Comparison of ENCODE assay signal across 26 cellular contexts in the genomic region with DNA sequence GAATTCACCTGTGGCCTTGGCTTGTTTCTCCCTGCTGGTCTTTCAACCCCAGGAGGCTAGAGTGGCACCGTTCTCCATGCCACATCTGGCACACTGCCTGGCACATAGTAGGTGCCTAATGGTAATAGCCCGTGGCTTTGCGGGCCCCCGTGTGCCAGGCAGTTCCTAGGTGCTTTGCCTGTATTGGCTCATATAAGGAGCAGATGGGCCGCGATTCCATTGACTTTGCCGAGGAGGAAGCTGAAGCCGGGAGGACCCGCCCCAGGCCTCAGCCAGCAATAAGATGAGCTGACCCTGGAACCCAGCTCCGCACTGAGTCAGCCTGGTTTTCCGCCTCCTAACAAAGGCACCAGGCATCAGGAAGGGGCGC. TPM values are rescaled to one million over a fixed set of nuclear protein-coding genes. Genes with fewer than 3 reads are reported as not detected.
A peak's percentile ranks its signal among the peaks of the same experiment; 100 is the strongest.
DNase-seq lines count a peak whose midpoint lies in the region; ATAC-seq, FAIRE-seq and TF ChIP-seq lines count a peak whose summit lies in the region.
"Had no signal": no experiment of that assay in that cellular context is flagged by ENCODE, and none has a peak within 500 bp of the region (broad histone marks: within the 10 kb centered on the region; RNA-seq: fewer than 3 reads in every experiment).

No MANE protein-coding gene starts in this region.

- no peak overlapping the region for H3K18ac ChIP-seq in H1 (ENCODE audit: extremely low read depth, low read length)

- no peak overlapping the region for H2AK5ac ChIP-seq in H1 (ENCODE audit: low read depth, low read length)

- H4K5ac ChIP-seq in H1 (ENCODE audit: insufficient read length, low read depth, low read length), result no peak overlapping the region

- no peak for TF ChIP-seq POLR2A in H1 (IDR thresholded peaks at IDR 0.05; ENCODE audit: control extremely low read depth in 1 of 2, low read depth in 2 of 2, low read length in 2 of 2)
- TF ChIP-seq POLR2A in upper lobe of left lung (IDR thresholded peaks at IDR 0.05), result no peak
- TF ChIP-seq POLR2A in GM18505 (IDR thresholded peaks at IDR 0.05; ENCODE audit: borderline replicate concordance, extremely low read depth, insufficient read depth, insufficient read length), result no peak

- FAIRE-seq in H1 (lab: Jason Lieb, UNC), result no peak
- FAIRE-seq: GM12891, GM18507, H54 had no signal

- H3K27ac ChIP-seq in H1 (ENCODE audit: low read depth, low read length) (no peak overlapping the region), upper lobe of left lung (peak overlapping the region in 3 of 4 donors; percentile 5 to 79 (median 59)), colonic mucosa (no peak overlapping the region)

- H3K36me3 ChIP-seq in H1 (ENCODE audit: control insufficient read depth in 2 of 4, insufficient read depth in 4 of 4, low read length in 3 of 4) (no peaks in the 10 kb centered on the region; a peak in 2 of 8 replicates), mucosa of descending colon (ENCODE audit: low read depth) (no peaks in the 10 kb centered on the region), upper lobe of left lung (no peaks in the 10 kb centered on the region), colonic mucosa (no peaks in the 10 kb centered on the region)

- H3K4me3 ChIP-seq in H1 (ENCODE audit: extremely low read depth in 1 of 4, insufficient read depth in 2 of 4, low read depth in 3 of 4, low read length in 4 of 4) (no peak overlapping the region), mucosa of descending colon (no peak overlapping the region), upper lobe of left lung (peak overlapping the region in 2 of 4 donors; percentile 13 to 21), colonic mucosa (no peak overlapping the region)

- H2BK12ac ChIP-seq in H1 (ENCODE audit: low read depth, low read length), result 0 out of 2 replicates have a peak overlapping the region, but pooled peaks have one; percentile 9

- 87% methylated on average over 12 of the region's 12 CpGs; no CpG with 5 or more reads in 1 of the 2 experiments for WGBS in H1 (ENCODE audit: extremely low coverage in 1 of 2, insufficient coverage in 1 of 2, insufficient read length in 1 of 2, insufficient replicate concordance in 2 of 2, low coverage in 1 of 2, low lambda C conversion rate in 2 of 2, missing lambda C conversion rate in 1 of 2), 2 experiments
- WGBS in upper lobe of left lung, 2 donors, result 42 to 51% methylated on average over 4 to 12 of the region's 12 CpGs

- TF ChIP-seq RAD21 in H1 (IDR thresholded peaks at IDR 0.05 in 1 of 2, conservative IDR thresholded peaks at IDR 0.05 in 1 of 2; ENCODE audit: low read depth in 2 of 2, low read length in 2 of 2), result no peak

- no peak overlapping the region for H2BK5ac ChIP-seq in H1 (ENCODE audit: low read depth, low read length)

- no peak overlapping the region for H3K56ac ChIP-seq in H1 (replicated peaks; ENCODE audit: insufficient read length, low read depth, low read length)

- no peak overlapping the region for H2AFZ ChIP-seq in H1 (ENCODE audit: low read length)

- H3K79me2 ChIP-seq in H1 (ENCODE audit: control insufficient read depth in 1 of 2, insufficient read depth in 2 of 2, low read length in 2 of 2), result no peaks in the 10 kb centered on the region

- H3K79me1 ChIP-seq in H1 (ENCODE audit: low read depth, low read length), result no peaks in the 10 kb centered on the region

- no peak overlapping the region for H2BK120ac ChIP-seq in H1 (replicated peaks; ENCODE audit: low read depth, low read length)

- H3K27me3 ChIP-seq in H1 (replicated peaks in 1 of 4; ENCODE audit: control insufficient read depth in 3 of 4, extremely low read depth in 1 of 4, insufficient read depth in 3 of 4, low read length in 3 of 4) (0 out of 7 replicates have a peak, but pooled peaks cover 0 to 2% (median 0%) of the 10 kb centered on the region in 4 experiments), upper lobe of left lung (peaks cover 0 to 10% (median 5%) of the 10 kb centered on the region in 4 donors), colonic mucosa (peaks cover 7% of the 10 kb centered on the region)

- H3K9me3 ChIP-seq in H1 (ENCODE audit: insufficient read depth in 2 of 2, low read depth in 1 of 2, low read length in 1 of 2) (no peaks in the 10 kb centered on the region), mucosa of descending colon (no peaks in the 10 kb centered on the region), upper lobe of left lung (no peaks in the 10 kb centered on the region), colonic mucosa (no peaks in the 10 kb centered on the region)

- H3K14ac ChIP-seq in H1 (ENCODE audit: insufficient read length), result no peak overlapping the region

- DNase-seq in NCI-H82 (lab: John Stamatoyannopoulos, UW) (peak; percentile 48), NCI-H82 treated with DMSO at 0.1 percent for 48 hours (lab: John Stamatoyannopoulos, UW; ENCODE audit: unreplicated experiment) (no peak), H1 (ENCODE audit: low read depth in 1 of 2, low spot score in 2 of 2) (no peak), mucosa of descending colon (no peak), upper lobe of left lung (no peak), HT-29 (ENCODE audit: low spot score) (no peak), colonic mucosa (no peak)
- DNase-seq: 8988T; DMS153; MM.1S; NCI-H1092; NCI-H1436 treated with DMSO at 0.1 percent for 48 hours; NCI-H2081; NCI-H446 treated with DMSO at 0.1 percent for 48 hours; NK-92 treated with Interleukin-12 subunit alpha and Interleukin-12 subunit beta, amount 100 ng/mL, for 24 hours; PC-3; RPMI8226 had no signal

- H3K23me2 ChIP-seq in H1 (ENCODE audit: low read depth, low read length), result no peaks in the 10 kb centered on the region

- H2BK20ac ChIP-seq in H1 (ENCODE audit: low read length), result no peak overlapping the region

- ATAC-seq in mucosa of descending colon (peak; percentile 69), upper lobe of left lung (ENCODE audit: low FRiP score in 2 of 2) (peak in 1 of 2 donors; percentile 14), GM18505 (IDR thresholded peaks at IDR 0.05; ENCODE audit: unreplicated experiment) (no peak)
- ATAC-seq: PC-3 had no signal

- peak overlapping the region; percentile 91; the same call in 1 of the 2 replicates for H4K8ac ChIP-seq in H1 (ENCODE audit: extremely low read depth, insufficient read depth, low read length)

- no peak for TF ChIP-seq EP300 in H1 (IDR thresholded peaks at IDR 0.05; ENCODE audit: borderline replicate concordance in 1 of 2, low read depth in 2 of 2, low read length in 2 of 2)
- TF ChIP-seq EP300 in upper lobe of left lung (IDR thresholded peaks at IDR 0.05), result no peak

- H4K91ac ChIP-seq in H1 (replicated peaks; ENCODE audit: insufficient read length, low read length), result no peak overlapping the region

- H4K20me1 ChIP-seq in H1 (replicated peaks in 1 of 2; ENCODE audit: control insufficient read depth in 1 of 2, insufficient read depth in 2 of 2, low read length in 2 of 2), result peaks cover 2% of the 10 kb centered on the region in 2 experiments

- no peak overlapping the region for H3K4ac ChIP-seq in H1 (replicated peaks; ENCODE audit: insufficient read length, low read depth, low read length)

- H3K9ac ChIP-seq in H1 (replicated peaks in 1 of 4; ENCODE audit: extremely low read depth in 1 of 4, low read depth in 3 of 4, low read length in 3 of 4), result no peak overlapping the region; a peak in 1 of 7 replicates
- no peak overlapping the region for H3K9ac ChIP-seq in colonic mucosa (ENCODE audit: low read depth in 2 of 2, low read length in 2 of 2)

- H3K4me1 ChIP-seq in H1 (replicated peaks in 1 of 4; ENCODE audit: control insufficient read depth in 3 of 4, insufficient read depth in 4 of 4, low read length in 3 of 4) (peaks cover 0 to 14% (median 8%) of the 10 kb centered on the region in 4 experiments; a peak in 6 of 7 replicates), mucosa of descending colon (ENCODE audit: low read depth) (no peaks in the 10 kb centered on the region), upper lobe of left lung (peaks cover 0 to 2% (median under 1%) of the 10 kb centered on the region in 4 donors), colonic mucosa (no peaks in the 10 kb centered on the region)

- no peak overlapping the region; a peak in 1 of 4 replicates for H3K4me2 ChIP-seq in H1 (ENCODE audit: insufficient read depth in 1 of 2, low read depth in 2 of 2, low read length in 2 of 2)

- H2BK15ac ChIP-seq in H1 (ENCODE audit: low read length), result peak overlapping the region; percentile 12; the same call in 1 of the 2 replicates

- POLR2A ChIA-PET in H1 (lab: Charles Lee; ENCODE audit: partially characterized antibody), result interaction anchor here (1.0 to 2.7 kb wide), 7 partner anchors 11 to 361 kb away, joined by 3 to 7 read pairs (median 4); no protein-coding TSS in a partner anchor

- intact Hi-C loops in mucosa of descending colon (cut with DNase I, micrococcal nuclease), result loop anchor here in 1 of 2 donors (10.0 kb wide), 1 partner anchor 53 kb away; no protein-coding TSS in a partner anchor
- intact Hi-C loops in colonic mucosa (cut with DNase I), result no loop called here

- H3K23ac ChIP-seq in H1 (ENCODE audit: insufficient read length), result no peak overlapping the region

- CTCF ChIA-PET in H1 (lab: Charles Lee; ENCODE audit: partially characterized antibody), result interaction anchor here (0.6 to 17.0 kb wide), 12 partner anchors 11 to 243 kb away, joined by 3 to 250 read pairs (median 4); no protein-coding TSS in a partner anchor

- TF ChIP-seq CTCF in H1 (IDR thresholded peaks at IDR 0.05; ENCODE audit: control extremely low read depth in 1 of 3, insufficient read depth in 1 of 3, low read depth in 1 of 3, low read length in 3 of 3) (no peak), mucosa of descending colon (IDR thresholded peaks at IDR 0.05) (no peak), upper lobe of left lung (IDR thresholded peaks at IDR 0.05) (no peak), colonic mucosa (IDR thresholded peaks at IDR 0.05) (no peak)

RNA-seq across cellular contexts. Expression of gene PGLYRP1, which starts 0.8 kb away (rescaled TPM):
- total RNA-seq in H1 (2021; fragmentation: NEBNext Ultra II Directional; extraction: Animal tissue kit (Norgen Biotek cat#: 25700)), result not detected in 2 replicates
- not detected in 2 replicates for polyA plus RNA-seq in H1 (2011; rRNA removed)
- polyA plus RNA-seq in H1 (2011; cell fraction: cytosol; rRNA removed), result 0.17 TPM
- not detected for polyA plus RNA-seq in H1 (2011; cell fraction: nucleus; rRNA removed)
- polyA plus RNA-seq in H1 (2012, experiment 1 of 2), result 0.40 to 1.1 TPM (median 1.0 TPM) in 3 of 4 replicates, not detected in the other
- not detected for polyA plus RNA-seq in H1 (2012, experiment 2 of 2)
- not detected for polyA plus RNA-seq in H1 (2013, experiment 1 of 2)
- polyA plus RNA-seq in H1 (2013, experiment 2 of 2), result 0.07 TPM
- not detected in 2 replicates for polyA minus RNA-seq in H1 (2011; rRNA and poly(A)+ RNA removed)
- polyA minus RNA-seq in H1 (2011; cell fraction: cytosol; rRNA and poly(A)+ RNA removed), result not detected
- not detected for polyA minus RNA-seq in H1 (2011; cell fraction: nucleus; rRNA and poly(A)+ RNA removed)
- not detected for total RNA-seq in mucosa of descending colon
- total RNA-seq in upper lobe of left lung, result 1 to 10 TPM in 4 of 6 donors, not detected in 2; 2.1 to 4.3 (median 3.3) TPM
- total RNA-seq in HT-29 (2014; rRNA removed; shearing (Covaris generic)), result not detected in 2 replicates
- total RNA-seq in colonic mucosa, result not detected
- total RNA-seq: Daoy, HT1080, LHCN-M2, PC-3 had no signal
- polyA plus RNA-seq: AG04450, IgD-negative memory B cell had no signal

RNA-seq across cellular contexts. Expression of gene IGFL4, which starts 18.8 kb away (rescaled TPM):
- total RNA-seq in H1 (2021; fragmentation: NEBNext Ultra II Directional; extraction: Animal tissue kit (Norgen Biotek cat#: 25700)), result 0.11 TPM in 1 of 2 replicates, not detected in the other
- 0.05 TPM in 2 replicates for polyA plus RNA-seq in H1 (2011; rRNA removed)
- 0.34 TPM for polyA plus RNA-seq in H1 (2011; cell fraction: cytosol; rRNA removed)
- polyA plus RNA-seq in H1 (2011; cell fraction: nucleus; rRNA removed), result 0.54 TPM
- polyA plus RNA-seq in H1 (2012, experiment 1 of 2), result 0.28 to 0.57 TPM (median 0.37 TPM) in 4 replicates
- not detected for polyA plus RNA-seq in H1 (2012, experiment 2 of 2)
- polyA plus RNA-seq in H1 (2013, experiment 1 of 2), result 0.24 TPM
- polyA plus RNA-seq in H1 (2013, experiment 2 of 2), result 0.17 TPM
- polyA minus RNA-seq in H1 (2011; rRNA and poly(A)+ RNA removed), result 0.13 TPM in 1 of 2 replicates, not detected in the other
- polyA minus RNA-seq in H1 (2011; cell fraction: cytosol; rRNA and poly(A)+ RNA removed), result not detected
- 1.00 TPM for polyA minus RNA-seq in H1 (2011; cell fraction: nucleus; rRNA and poly(A)+ RNA removed)
- total RNA-seq in mucosa of descending colon (not detected), upper lobe of left lung (not detected), colonic mucosa (not detected)
- 4.2 and 6.8 TPM in 2 replicates for total RNA-seq in HT-29 (2014; rRNA removed; shearing (Covaris generic))
- total RNA-seq: Daoy, HT1080, LHCN-M2, PC-3 had no signal
- polyA plus RNA-seq: AG04450, IgD-negative memory B cell had no signal

RNA-seq across cellular contexts. Expression of gene CCDC61, which starts 26.8 kb away (rescaled TPM):
- total RNA-seq in H1 (2021; fragmentation: NEBNext Ultra II Directional; extraction: Animal tissue kit (Norgen Biotek cat#: 25700)), result 16.1 and 17.4 TPM in 2 replicates
- polyA plus RNA-seq in H1 (2011; rRNA removed), result 7.8 and 11.5 TPM in 2 replicates
- polyA plus RNA-seq in H1 (2011; cell fraction: cytosol; rRNA removed), result 10.1 TPM
- polyA plus RNA-seq in H1 (2011; cell fraction: nucleus; rRNA removed), result 28.3 TPM
- polyA plus RNA-seq in H1 (2012, experiment 1 of 2), result 8.6 to 11.4 TPM (median 10.5 TPM) in 4 replicates
- polyA plus RNA-seq in H1 (2012, experiment 2 of 2), result 7.5 TPM
- 7.2 TPM for polyA plus RNA-seq in H1 (2013, experiment 1 of 2)
- 7.1 TPM for polyA plus RNA-seq in H1 (2013, experiment 2 of 2)
- polyA minus RNA-seq in H1 (2011; rRNA and poly(A)+ RNA removed), result 4.9 and 6.1 TPM in 2 replicates
- 11.1 TPM for polyA minus RNA-seq in H1 (2011; cell fraction: cytosol; rRNA and poly(A)+ RNA removed)
- 36.0 TPM for polyA minus RNA-seq in H1 (2011; cell fraction: nucleus; rRNA and poly(A)+ RNA removed)
- 10 to 100 TPM; 16.5 to 25.0 (median 17.6) TPM for total RNA-seq in mucosa of descending colon
- 10 to 100 TPM in 5 of 6 donors, 1 to 10 TPM in 1; 5.9 to 28.3 (median 20.3) TPM for total RNA-seq in upper lobe of left lung
- 20.3 and 24.4 TPM in 2 replicates for total RNA-seq in HT-29 (2014; rRNA removed; shearing (Covaris generic))
- 10 to 100 TPM; 14.4 to 32.2 TPM for total RNA-seq in colonic mucosa

RNA-seq across cellular contexts. Expression of gene NOVA2, which starts 48.4 kb away (rescaled TPM):
- total RNA-seq in H1 (2021; fragmentation: NEBNext Ultra II Directional; extraction: Animal tissue kit (Norgen Biotek cat#: 25700)), result 22.7 and 24.6 TPM in 2 replicates
- 3.2 and 4.5 TPM in 2 replicates for polyA plus RNA-seq in H1 (2011; rRNA removed)
- 2.7 TPM for polyA plus RNA-seq in H1 (2011; cell fraction: cytosol; rRNA removed)
- 4.4 TPM for polyA plus RNA-seq in H1 (2011; cell fraction: nucleus; rRNA removed)
- polyA plus RNA-seq in H1 (2012, experiment 1 of 2), result 11.1 to 12.7 TPM (median 11.8 TPM) in 4 replicates
- polyA plus RNA-seq in H1 (2012, experiment 2 of 2), result 10.4 TPM
- polyA plus RNA-seq in H1 (2013, experiment 1 of 2), result 8.0 TPM
- polyA plus RNA-seq in H1 (2013, experiment 2 of 2), result 7.7 TPM
- 6.2 and 7.1 TPM in 2 replicates for polyA minus RNA-seq in H1 (2011; rRNA and poly(A)+ RNA removed)
- polyA minus RNA-seq in H1 (2011; cell fraction: cytosol; rRNA and poly(A)+ RNA removed), result 10.1 TPM
- 4.7 TPM for polyA minus RNA-seq in H1 (2011; cell fraction: nucleus; rRNA and poly(A)+ RNA removed)
- total RNA-seq in mucosa of descending colon, result 1 to 10 TPM in 2 of 3 donors, under 1 TPM in 1; 0.55 to 3.0 (median 1.3) TPM
- 10 to 100 TPM in 4 of 6 donors, 1 to 10 TPM in 2; 4.7 to 19.0 (median 13.9) TPM for total RNA-seq in upper lobe of left lung
- total RNA-seq in HT-29 (2014; rRNA removed; shearing (Covaris generic)), result not detected in 2 replicates
- 1 to 10 TPM in 1 of 2 donors, under 1 TPM in 1; 0.72 to 1.1 TPM for total RNA-seq in colonic mucosa
- total RNA-seq: Daoy, LHCN-M2, PC-3 had no signal
- polyA plus RNA-seq: IgD-negative memory B cell had no signal

Comparison
In these comparisons a context has a peak if more than half of its experiments do, and no peak if none do; other contexts are left out.
1. H3K27ac ChIP-seq: peak in upper lobe of left lung (3 of 4); none in H1 (single experiment) and colonic mucosa (single experiment).